Comparison of ENCODE assay signal across 1 cellular context in genomic region chr16:74984670-74985411, GRCh38.
A peak's percentile ranks its signal among the peaks of the same experiment; 100 is the strongest.
TF ChIP-seq lines count a peak whose summit lies in the region.

TSS of gene WDR59 (minus strand) at chr16:74985123. CDS start at chr16:74985017, 106 bp downstream.

TF ChIP-seq in HepG2, 621 proteins besides CTCF, POLR2A, EP300 and RAD21 (continued from another document):
- TF ChIP-seq, protein P1, sequence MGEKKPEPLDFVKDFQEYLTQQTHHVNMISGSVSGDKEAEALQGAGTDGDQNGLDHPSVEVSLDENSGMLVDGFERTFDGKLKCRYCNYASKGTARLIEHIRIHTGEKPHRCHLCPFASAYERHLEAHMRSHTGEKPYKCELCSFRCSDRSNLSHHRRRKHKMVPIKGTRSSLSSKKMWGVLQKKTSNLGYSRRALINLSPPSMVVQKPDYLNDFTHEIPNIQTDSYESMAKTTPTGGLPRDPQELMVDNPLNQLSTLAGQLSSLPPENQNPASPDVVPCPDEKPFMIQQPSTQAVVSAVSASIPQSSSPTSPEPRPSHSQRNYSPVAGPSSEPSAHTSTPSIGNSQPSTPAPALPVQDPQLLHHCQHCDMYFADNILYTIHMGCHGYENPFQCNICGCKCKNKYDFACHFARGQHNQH (CRISPR knock-in tag; IDR thresholded peaks at IDR 0.05), result 0 out of 2 replicates have a peak, but pooled peaks have one; percentile 1
- TF ChIP-seq SMAD9 (CRISPR knock-in tag; IDR thresholded peaks at IDR 0.05) (no peak), MAFF (IDR thresholded peaks at IDR 0.05; ENCODE audit: low read depth, low read length) (no peak), ARID2 (CRISPR knock-in tag; IDR thresholded peaks at IDR 0.05; ENCODE audit: borderline replicate concordance) (no peak), JDP2 (CRISPR knock-in tag; IDR thresholded peaks at IDR 0.05; ENCODE audit: borderline replicate concordance) (no peak), SAFB2 (CRISPR knock-in tag; IDR thresholded peaks at IDR 0.05; ENCODE audit: borderline replicate concordance, low read depth) (peak; percentile 52), ZNF777 (CRISPR knock-in tag; IDR thresholded peaks at IDR 0.05) (peak; percentile 96), HNF4G (IDR thresholded peaks at IDR 0.05; ENCODE audit: borderline replicate concordance, low read depth, low read length) (no peak; the same call in 1 of the 2 replicates), HNF4G (CRISPR knock-in tag; IDR thresholded peaks at IDR 0.05; ENCODE audit: borderline replicate concordance, low read depth) (0 out of 2 replicates have a peak, but pooled peaks have one; percentile 16), YEATS4 (CRISPR knock-in tag; IDR thresholded peaks at IDR 0.05; ENCODE audit: borderline replicate concordance) (peak; percentile 88), ARNT (IDR thresholded peaks at IDR 0.05) (no peak), ZNF841 (CRISPR knock-in tag; IDR thresholded peaks at IDR 0.05; ENCODE audit: borderline replicate concordance) (no peak), ZNF280D (CRISPR knock-in tag; IDR thresholded peaks at IDR 0.05) (peak; percentile 75; the same call in 1 of the 2 replicates), ZNF788 (CRISPR knock-in tag; IDR thresholded peaks at IDR 0.05; ENCODE audit: borderline replicate concordance) (peak; percentile 40), ZNF333 (CRISPR knock-in tag; IDR thresholded peaks at IDR 0.05; ENCODE audit: borderline replicate concordance) (no peak), ZNF558 (CRISPR knock-in tag; IDR thresholded peaks at IDR 0.05; ENCODE audit: borderline replicate concordance) (no peak; the same call in 1 of the 2 replicates), ZNF12 (CRISPR knock-in tag; IDR thresholded peaks at IDR 0.05) (peak; percentile 35; the same call in 1 of the 2 replicates), EEA1 (CRISPR knock-in tag; IDR thresholded peaks at IDR 0.05; ENCODE audit: borderline replicate concordance) (no peak; the same call in 1 of the 2 replicates), HNRNPL (IDR thresholded peaks at IDR 0.05; ENCODE audit: low read depth, low read length) (no peak), PRPF4 (IDR thresholded peaks at IDR 0.05; ENCODE audit: low read depth, low read length, poor library complexity, severe bottlenecking) (no peak)
- TF ChIP-seq, protein P2, sequence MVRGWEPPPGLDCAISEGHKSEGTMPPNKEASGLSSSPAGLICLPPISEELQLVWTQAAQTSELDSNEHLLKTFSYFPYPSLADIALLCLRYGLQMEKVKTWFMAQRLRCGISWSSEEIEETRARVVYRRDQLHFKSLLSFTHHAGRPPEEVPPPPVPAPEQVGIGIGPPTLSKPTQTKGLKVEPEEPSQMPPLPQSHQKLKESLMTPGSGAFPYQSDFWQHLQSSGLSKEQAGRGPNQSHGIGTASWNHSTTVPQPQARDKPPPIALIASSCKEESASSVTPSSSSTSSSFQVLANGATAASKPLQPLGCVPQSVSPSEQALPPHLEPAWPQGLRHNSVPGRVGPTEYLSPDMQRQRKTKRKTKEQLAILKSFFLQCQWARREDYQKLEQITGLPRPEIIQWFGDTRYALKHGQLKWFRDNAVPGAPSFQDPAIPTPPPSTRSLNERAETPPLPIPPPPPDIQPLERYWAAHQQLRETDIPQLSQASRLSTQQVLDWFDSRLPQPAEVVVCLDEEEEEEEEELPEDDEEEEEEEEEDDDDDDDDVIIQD (CRISPR knock-in tag; IDR thresholded peaks at IDR 0.05; ENCODE audit: low read depth), result peak; percentile 66; the same call in 1 of the 2 replicates
- TF ChIP-seq, protein P3, sequence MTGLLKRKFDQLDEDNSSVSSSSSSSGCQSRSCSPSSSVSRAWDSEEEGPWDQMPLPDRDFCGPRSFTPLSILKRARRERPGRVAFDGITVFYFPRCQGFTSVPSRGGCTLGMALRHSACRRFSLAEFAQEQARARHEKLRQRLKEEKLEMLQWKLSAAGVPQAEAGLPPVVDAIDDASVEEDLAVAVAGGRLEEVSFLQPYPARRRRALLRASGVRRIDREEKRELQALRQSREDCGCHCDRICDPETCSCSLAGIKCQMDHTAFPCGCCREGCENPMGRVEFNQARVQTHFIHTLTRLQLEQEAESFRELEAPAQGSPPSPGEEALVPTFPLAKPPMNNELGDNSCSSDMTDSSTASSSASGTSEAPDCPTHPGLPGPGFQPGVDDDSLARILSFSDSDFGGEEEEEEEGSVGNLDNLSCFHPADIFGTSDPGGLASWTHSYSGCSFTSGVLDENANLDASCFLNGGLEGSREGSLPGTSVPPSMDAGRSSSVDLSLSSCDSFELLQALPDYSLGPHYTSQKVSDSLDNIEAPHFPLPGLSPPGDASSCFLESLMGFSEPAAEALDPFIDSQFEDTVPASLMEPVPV (CRISPR knock-in tag; IDR thresholded peaks at IDR 0.05), result no peak
